ENCODE assay signal across 34 cellular contexts in genomic region chr4:60081839-60082238, GRCh38.
"Had no signal": no experiment of that assay in that cellular context is flagged by ENCODE, and none has a peak within 500 bp of the region (broad histone marks: within the 10 kb centered on the region; RNA-seq: fewer than 3 reads in every experiment).

No MANE protein-coding gene starts in this region.

- H3K27ac ChIP-seq: KMS-11 had no signal

- H3K4me3 ChIP-seq: MG63 had no signal

- H3K9me3 ChIP-seq: MG63 had no signal

- DNase-seq: Karpas-422, Kasumi-1, MG63, MM.1S, MV-4-11, NCI-H1048, NCI-H1092, NCI-H1092 treated with DMSO at 0.1 percent for 48 hours, NCI-H1105, NCI-H1105 treated with DMSO at 0.1 percent for 48 hours, NCI-H1417, NCI-H1417 treated with DMSO at 0.1 percent for 48 hours, NCI-H1436, NCI-H1436 treated with DMSO at 0.1 percent for 48 hours, NCI-H146, NCI-H1694, NCI-H1694 treated with DMSO at 0.1 percent for 48 hours, NCI-H187, NCI-H187 treated with DMSO at 0.1 percent for 48 hours, NCI-H1930, NCI-H2029, NCI-H2029 treated with DMSO at 0.1 percent for 48 hours, NCI-H2081, NCI-H2081 treated with DMSO at 0.1 percent for 48 hours, NCI-H2107, NCI-H2171, NCI-H2171 treated with DMSO at 0.1 percent for 48 hours, NCI-H2227 treated with DMSO at 0.1 percent for 48 hours, NCI-H226, NCI-H345, NCI-H446, NCI-H446 treated with DMSO at 0.1 percent for 48 hours, NCI-H510A had no signal

- H3K27me3 ChIP-seq: MG63 had no signal

- H3K36me3 ChIP-seq: MG63 had no signal
